Comparison of ENCODE assay signal across 28 cellular contexts in genomic region chr7:151416135-151416740, GRCh38. TPM values are rescaled to one million over a fixed set of nuclear protein-coding genes. Genes with fewer than 3 reads are reported as not detected.
A peak's percentile ranks its signal among the peaks of the same experiment; 100 is the strongest.
DNase-seq lines count a peak whose midpoint lies in the region; ATAC-seq, FAIRE-seq and TF ChIP-seq lines count a peak whose summit lies in the region.
"Had no signal": no experiment of that assay in that cellular context is flagged by ENCODE, and none has a peak within 500 bp of the region (broad histone marks: within the 10 kb centered on the region; RNA-seq: fewer than 3 reads in every experiment).

No MANE protein-coding gene starts in this region.

- no peak overlapping the region for H2AFZ ChIP-seq in H1 (ENCODE audit: low read length)

- no peak overlapping the region for H3K14ac ChIP-seq in H1 (ENCODE audit: insufficient read length)

- H3K4me3 Mint-ChIP-seq in mesothelial cell of epicardium = no peak overlapping the region
- H3K4me3 Mint-ChIP-seq: activated CD8-positive, alpha-beta T cell treated with anti-CD3 and anti-CD28 coated beads for 36 hours; natural killer cell treated with Interleukin-12 subunit alpha and Interleukin-12 subunit beta and Interleukin-15 and Interleukin-18, amount 100 ng/mL, for 72 hours had no signal

- H2BK15ac ChIP-seq in H1 (ENCODE audit: low read length) = no peak overlapping the region

- CTCF ChIA-PET in H1 (lab: Charles Lee; ENCODE audit: partially characterized antibody) = interaction anchor here (1.2 to 1.9 kb wide), 6 partner anchors 10 to 172 kb away, joined by 3 to 6 read pairs (median 4); no protein-coding TSS in a partner anchor

- H4K91ac ChIP-seq in H1 (replicated peaks; ENCODE audit: insufficient read length, low read length) = no peak overlapping the region

- H3K9me3 Mint-ChIP-seq in mesothelial cell of epicardium = peaks cover 24% of the 10 kb centered on the region
- H3K9me3 Mint-ChIP-seq: natural killer cell treated with Interleukin-12 subunit alpha and Interleukin-12 subunit beta and Interleukin-15 and Interleukin-18, amount 100 ng/mL, for 72 hours had no signal

- POLR2A ChIA-PET in H1 (lab: Charles Lee; ENCODE audit: partially characterized antibody) = interaction anchor here (1.2 to 1.7 kb wide), 4 partner anchors 10 to 32 kb away, joined by 3 to 5 read pairs (median 4); no protein-coding TSS in a partner anchor

- H3K23ac ChIP-seq in H1 (ENCODE audit: insufficient read length) = no peak overlapping the region

- H4K20me1 ChIP-seq in H1 (replicated peaks in 1 of 2; ENCODE audit: control insufficient read depth in 1 of 2, insufficient read depth in 2 of 2, low read length in 2 of 2) = no peaks in the 10 kb centered on the region

- no peak for TF ChIP-seq RAD21 in H1 (IDR thresholded peaks at IDR 0.05 in 1 of 2, conservative IDR thresholded peaks at IDR 0.05 in 1 of 2; ENCODE audit: low read depth in 2 of 2, low read length in 2 of 2)

- H3K4me2 ChIP-seq in H1 (ENCODE audit: insufficient read depth in 1 of 2, low read depth in 2 of 2, low read length in 2 of 2) = peak overlapping the region; percentile 6 to 17; a peak in 1 of 4 replicates

- no peak overlapping the region for H3K4ac ChIP-seq in H1 (replicated peaks; ENCODE audit: insufficient read length, low read depth, low read length)

- DNase-seq in SIG-M5 treated with dmso at 0.1 percent for 504 hours (lab: John Stamatoyannopoulos, UW; ENCODE audit: unreplicated experiment) (peak; percentile 59), SIG-M5 (lab: John Stamatoyannopoulos, UW) (no peak), H1 (ENCODE audit: low read depth in 1 of 2, low spot score in 2 of 2) (no peak), mesothelial cell of epicardium (ENCODE audit: low spot score in 2 of 2, unreplicated experiment in 2 of 2) (no peak), NOMO-1 treated with dmso at 0.1 percent for 144 hours (lab: John Stamatoyannopoulos, UW; ENCODE audit: unreplicated experiment) (no peak), A172 (ENCODE audit: low spot score) (no peak), ovary (no peak)
- DNase-seq: activated CD4-positive, CD25-positive, alpha-beta regulatory T cell treated with anti-CD3 and anti-CD28 coated beads, Interleukin-2, amount 50 U/mL, for 72 hours; activated CD8-positive, alpha-beta T cell treated with anti-CD3 and anti-CD28 coated beads for 36 hours; activated gamma-delta T cell treated with Interleukin-2 at 50 U/mL for 16 hours; activated T-cell treated with anti-CD3 and anti-CD28 coated beads for 4 hours; head of caudate nucleus; Karpas-422; NCI-H2227 treated with DMSO at 0.1 percent for 48 hours; NCI-H748 treated with DMSO at 0.1 percent for 48 hours; right cardiac atrium; Right ventricle myocardium superior; stimulated activated naive CD4-positive, alpha-beta T cell treated with Interleukin-2 at 50 U/mL for 16 hours had no signal

- H3K27ac ChIP-seq in H1 (ENCODE audit: low read depth, low read length) (no peak overlapping the region), ovary (no peak overlapping the region)
- H3K27ac ChIP-seq: 22Rv1, brain microvascular endothelial cell, parathyroid adenoma had no signal

- no peak overlapping the region for H3K4me3 ChIP-seq in H1 (ENCODE audit: extremely low read depth in 1 of 4, insufficient read depth in 2 of 4, low read depth in 3 of 4, low read length in 4 of 4)
- H3K4me3 ChIP-seq in ovary = no peak overlapping the region

- H3K18ac ChIP-seq in H1 (ENCODE audit: extremely low read depth, low read length) = peak overlapping the region; percentile 41; the same call in 1 of the 2 replicates

- TF ChIP-seq CTCF in H1 (IDR thresholded peaks at IDR 0.05; ENCODE audit: control extremely low read depth in 1 of 3, insufficient read depth in 1 of 3, low read depth in 1 of 3, low read length in 3 of 3) (no peak), mesothelial cell of epicardium (IDR thresholded peaks at IDR 0.05; ENCODE audit: unreplicated experiment) (no peak), ovary (IDR thresholded peaks at IDR 0.05) (no peak)

- H3K9me3 ChIP-seq in H1 (ENCODE audit: insufficient read depth in 2 of 2, low read depth in 1 of 2, low read length in 1 of 2) (peaks cover 0 to 3% of the 10 kb centered on the region in 2 experiments; a peak in 1 of 4 replicates), ovary (no peaks in the 10 kb centered on the region)

- H2BK20ac ChIP-seq in H1 (ENCODE audit: low read length) = no peak overlapping the region

- no peak for ATAC-seq in GM21528 (IDR thresholded peaks at IDR 0.05; ENCODE audit: low FRiP score, unreplicated experiment)
- ATAC-seq: activated CD8-positive, alpha-beta T cell treated with anti-CD3 and anti-CD28 coated beads for 36 hours had no signal

- peak; percentile 76 for FAIRE-seq in H1 (lab: Jason Lieb, UNC)
- FAIRE-seq: HTR-8/SVneo, TTC549 had no signal

- H3K79me1 ChIP-seq in H1 (ENCODE audit: low read depth, low read length) = no peaks in the 10 kb centered on the region

- peaks cover 26% of the 10 kb centered on the region for H3K4me1 Mint-ChIP-seq in mesothelial cell of epicardium

- H3K36me3 ChIP-seq in H1 (ENCODE audit: control insufficient read depth in 2 of 4, insufficient read depth in 4 of 4, low read length in 3 of 4) = no peaks in the 10 kb centered on the region
- no peaks in the 10 kb centered on the region for H3K36me3 ChIP-seq in ovary
- H3K36me3 ChIP-seq: brain microvascular endothelial cell had no signal

- H3K27ac Mint-ChIP-seq in mesothelial cell of epicardium = peak overlapping the region; percentile 84
- H3K27ac Mint-ChIP-seq: activated CD8-positive, alpha-beta T cell treated with anti-CD3 and anti-CD28 coated beads for 36 hours had no signal

- TF ChIP-seq EP300 in H1 (IDR thresholded peaks at IDR 0.05; ENCODE audit: borderline replicate concordance in 1 of 2, low read depth in 2 of 2, low read length in 2 of 2) (peak in 1 of 2 experiments; percentile 49; a peak in 1 of 3 replicates), ovary (IDR thresholded peaks at IDR 0.05) (no peak)

- H2BK120ac ChIP-seq in H1 (replicated peaks; ENCODE audit: low read depth, low read length) = no peak overlapping the region

- intact Hi-C loops in ovary (cut with DNase I) = no loop called here

- no peak overlapping the region for H2AK5ac ChIP-seq in H1 (ENCODE audit: low read depth, low read length)

- no peaks in the 10 kb centered on the region for H3K27me3 Mint-ChIP-seq in mesothelial cell of epicardium (ENCODE audit: low read depth)

- peaks cover 0 to 11% (median 5%) of the 10 kb centered on the region in 4 experiments; a peak in 6 of 7 replicates for H3K4me1 ChIP-seq in H1 (replicated peaks in 1 of 4; ENCODE audit: control insufficient read depth in 3 of 4, insufficient read depth in 4 of 4, low read length in 3 of 4)
- peaks cover 8% of the 10 kb centered on the region for H3K4me1 ChIP-seq in ovary (ENCODE audit: insufficient read depth)

- WGBS in H1 (ENCODE audit: extremely low coverage in 1 of 2, insufficient coverage in 1 of 2, insufficient read length in 1 of 2, insufficient replicate concordance in 2 of 2, low coverage in 1 of 2, low lambda C conversion rate in 2 of 2, missing lambda C conversion rate in 1 of 2), 2 experiments = 40% methylated on average over 10 of the region's 10 CpGs; no CpG with 5 or more reads in 1 of the 2 experiments
- WGBS in ovary, 3 donors = 62 to 63% (median 63%) methylated on average over 10 of the region's 10 CpGs

- no peaks in the 10 kb centered on the region for H3K23me2 ChIP-seq in H1 (ENCODE audit: low read depth, low read length)

- TF ChIP-seq POLR2A in H1 (IDR thresholded peaks at IDR 0.05; ENCODE audit: control extremely low read depth in 1 of 2, low read depth in 2 of 2, low read length in 2 of 2) = no peak
- TF ChIP-seq POLR2A in ovary (IDR thresholded peaks at IDR 0.05) = no peak

- H3K56ac ChIP-seq in H1 (replicated peaks; ENCODE audit: insufficient read length, low read depth, low read length) = no peak overlapping the region

- no peak overlapping the region for H4K8ac ChIP-seq in H1 (ENCODE audit: extremely low read depth, insufficient read depth, low read length)

- no peaks in the 10 kb centered on the region for H3K79me2 ChIP-seq in H1 (ENCODE audit: control insufficient read depth in 1 of 2, insufficient read depth in 2 of 2, low read length in 2 of 2)
- H3K79me2 ChIP-seq: parathyroid adenoma had no signal

- peaks cover 28% of the 10 kb centered on the region for H3K36me3 Mint-ChIP-seq in mesothelial cell of epicardium

- H3K9ac ChIP-seq in H1 (replicated peaks in 1 of 4; ENCODE audit: extremely low read depth in 1 of 4, low read depth in 3 of 4, low read length in 3 of 4) = no peak overlapping the region
- H3K9ac ChIP-seq: parathyroid adenoma had no signal

- H4K5ac ChIP-seq in H1 (ENCODE audit: insufficient read length, low read depth, low read length) = no peak overlapping the region

- peaks cover 0 to 22% (median 13%) of the 10 kb centered on the region in 4 experiments; a peak in 6 of 7 replicates for H3K27me3 ChIP-seq in H1 (replicated peaks in 1 of 4; ENCODE audit: control insufficient read depth in 3 of 4, extremely low read depth in 1 of 4, insufficient read depth in 3 of 4, low read length in 3 of 4)
- H3K27me3 ChIP-seq in ovary = no peaks in the 10 kb centered on the region

- no peak overlapping the region for H2BK12ac ChIP-seq in H1 (ENCODE audit: low read depth, low read length)

- no peak overlapping the region for H2BK5ac ChIP-seq in H1 (ENCODE audit: low read depth, low read length)

RNA-seq across cellular contexts. Expression of gene WDR86, which starts 6.4 kb away (rescaled TPM):
- 14.9 and 15.8 TPM in 2 replicates for total RNA-seq in H1 (2021; fragmentation: NEBNext Ultra II Directional; extraction: Animal tissue kit (Norgen Biotek cat#: 25700))
- polyA plus RNA-seq in H1 (2011; rRNA removed) (12.7 and 22.1 TPM in 2 replicates), ovary (1 to 10 TPM in 1 of 2 donors, under 1 TPM in 1; 0.77 to 3.1 TPM)
- 16.7 TPM for polyA plus RNA-seq in H1 (2011; cell fraction: cytosol; rRNA removed)
- 81.5 TPM for polyA plus RNA-seq in H1 (2011; cell fraction: nucleus; rRNA removed)
- 7.7 to 11.9 TPM (median 10.0 TPM) in 4 replicates for polyA plus RNA-seq in H1 (2012, experiment 1 of 2)
- polyA plus RNA-seq in H1 (2012, experiment 2 of 2) = 5.0 TPM
- polyA plus RNA-seq in H1 (2013, experiment 1 of 2) = 7.4 TPM
- polyA plus RNA-seq in H1 (2013, experiment 2 of 2) = 7.4 TPM
- polyA minus RNA-seq in H1 (2011; rRNA and poly(A)+ RNA removed) = 12.4 and 18.2 TPM in 2 replicates
- polyA minus RNA-seq in H1 (2011; cell fraction: cytosol; rRNA and poly(A)+ RNA removed) = 10.6 TPM
- 30.4 TPM for polyA minus RNA-seq in H1 (2011; cell fraction: nucleus; rRNA and poly(A)+ RNA removed)
- total RNA-seq in mesothelial cell of epicardium (259 to 274 TPM (median 266 TPM) in 3 replicates), ovary (10 to 100 TPM in 5 of 7 donors, 1 to 10 TPM in 2; 1.2 to 43.4 (median 19.4) TPM)
- 0.10 TPM in 1 of 2 replicates, not detected in the other for total RNA-seq in A172 (2014; rRNA removed; shearing (Covaris generic))
- total RNA-seq: chondrocyte; natural killer cell treated with Interleukin-12 subunit alpha and Interleukin-12 subunit beta and Interleukin-15 and Interleukin-18, amount 100 ng/mL, for 72 hours had no signal

RNA-seq across cellular contexts. Expression of gene CRYGN, which starts 23.7 kb away (rescaled TPM):
- 1.0 and 1.6 TPM in 2 replicates for total RNA-seq in H1 (2021; fragmentation: NEBNext Ultra II Directional; extraction: Animal tissue kit (Norgen Biotek cat#: 25700))
- 0.98 and 1.3 TPM in 2 replicates for polyA plus RNA-seq in H1 (2011; rRNA removed)
- polyA plus RNA-seq in H1 (2011; cell fraction: cytosol; rRNA removed) = 0.81 TPM
- polyA plus RNA-seq in H1 (2011; cell fraction: nucleus; rRNA removed) = 4.0 TPM
- polyA plus RNA-seq in H1 (2012, experiment 1 of 2) = 0.43 to 1.7 TPM (median 1.5 TPM) in 4 replicates
- polyA plus RNA-seq in H1 (2012, experiment 2 of 2) = 0.07 TPM
- polyA plus RNA-seq in H1 (2013, experiment 1 of 2) = 0.57 TPM
- polyA plus RNA-seq in H1 (2013, experiment 2 of 2) = 0.42 TPM
- polyA minus RNA-seq in H1 (2011; rRNA and poly(A)+ RNA removed) = 0.80 and 2.0 TPM in 2 replicates
- polyA minus RNA-seq in H1 (2011; cell fraction: cytosol; rRNA and poly(A)+ RNA removed) = not detected
- polyA minus RNA-seq in H1 (2011; cell fraction: nucleus; rRNA and poly(A)+ RNA removed) = 2.5 TPM
- total RNA-seq in mesothelial cell of epicardium = 9.4 to 12.2 TPM (median 10.5 TPM) in 3 replicates
- total RNA-seq in A172 (2014; rRNA removed; shearing (Covaris generic)) = 1.2 TPM in 1 of 2 replicates, not detected in the other
- total RNA-seq in ovary = 1 to 10 TPM in 2 of 7 donors, under 1 TPM in 3, not detected in 2; 0.43 to 2.3 (median 0.95) TPM
- polyA plus RNA-seq in ovary = under 1 TPM; 0.24 to 0.53 TPM
- total RNA-seq: chondrocyte; G401; mononuclear cell; natural killer cell treated with Interleukin-12 subunit alpha and Interleukin-12 subunit beta and Interleukin-15 and Interleukin-18, amount 100 ng/mL, for 72 hours had no signal
